ENCODE assay signal across 10 cellular contexts in the genomic region with DNA sequence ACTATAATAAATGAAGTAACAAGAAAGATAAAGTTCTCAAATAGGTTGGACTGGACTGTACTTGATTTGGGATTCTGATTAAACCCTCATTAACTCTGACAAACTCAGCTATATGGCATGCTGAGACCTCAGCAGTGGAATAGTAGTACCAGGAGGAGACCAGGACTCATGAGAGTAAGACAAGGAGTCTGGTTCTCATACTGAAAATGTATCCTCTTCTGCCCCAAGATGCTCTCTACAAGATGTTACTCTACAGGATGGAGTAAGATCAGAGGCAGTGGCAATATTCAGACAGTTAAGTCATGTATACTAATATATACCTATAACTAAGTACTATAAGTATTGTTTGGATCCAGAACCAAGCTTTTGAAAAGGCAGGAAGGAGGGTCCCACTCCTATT. TPM values are rescaled to one million over a fixed set of nuclear protein-coding genes. Genes with fewer than 3 reads are reported as not detected.
DNase-seq lines count a peak whose midpoint lies in the region; ATAC-seq, FAIRE-seq and TF ChIP-seq lines count a peak whose summit lies in the region.
"Had no signal": no experiment of that assay in that cellular context is flagged by ENCODE, and none has a peak within 500 bp of the region (broad histone marks: within the 10 kb centered on the region; RNA-seq: fewer than 3 reads in every experiment).

No MANE protein-coding gene starts in this region.

- no peak overlapping the region for H3K4me3 ChIP-seq in breast epithelium
- no peak overlapping the region for H3K4me3 ChIP-seq in fibroblast of mammary gland (ENCODE audit: control insufficient read depth, low read depth, low read length)
- H3K4me3 ChIP-seq in small intestine (ENCODE audit: low read depth in 1 of 2, low read length in 2 of 2): no peak overlapping the region

- DNase-seq in MCF 10A (ENCODE audit: unreplicated experiment) (peak; percentile 10), breast epithelium (ENCODE audit: low spot score in 2 of 2) (no peak), RKO (ENCODE audit: low spot score) (peak; percentile 23), fibroblast of mammary gland (ENCODE audit: low read depth) (peak; percentile 21), type B pancreatic cell (ENCODE audit: extremely low spot score, unreplicated experiment) (no peak), small intestine (no peak)
- no peak for DNase-seq in stimulated activated CD8-positive, alpha-beta memory T cell treated with anti-CD3 and anti-CD28 coated beads, Interleukin-4, amount 100 ng/mL, for 48 hours
- DNase-seq: DMS79 treated with DMSO at 0.1 percent for 48 hours, NCI-H1436 treated with DMSO at 0.1 percent for 48 hours had no signal

- H3K27ac ChIP-seq in breast epithelium (no peak overlapping the region), small intestine (ENCODE audit: low read depth in 1 of 2, low read length in 1 of 2) (no peak overlapping the region)

- FAIRE-seq in small intestine (lab: Jason Lieb, UNC): no peak

- no TSS peak for BruUV-seq in MCF 10A (replicated peaks; lab: Mats Ljungman, UMichigan)

- H3K36me3 Mint-ChIP-seq in MCF 10A (ENCODE audit: insufficient read depth, unreplicated experiment): peaks cover 68% of the 10 kb centered on the region
- peaks cover 46% of the 10 kb centered on the region for H3K36me3 Mint-ChIP-seq in type B pancreatic cell

- CTCF ChIA-PET in MCF 10A (lab: Yijun Ruan, JAX): interaction anchor here (0.6 to 5.1 kb wide), 4 partner anchors 19 to 1425 kb away, joined by 3 to 69 read pairs (median 5); partner anchors contain the start of gene SYNCRIP

- H3K4me1 ChIP-seq in breast epithelium: peaks cover 3 to 9% of the 10 kb centered on the region in 2 donors
- H3K4me1 ChIP-seq in small intestine (ENCODE audit: control insufficient read depth in 2 of 2, insufficient read depth in 1 of 2, low read depth in 1 of 2, low read length in 1 of 2): peaks cover 0 to 9% of the 10 kb centered on the region in 2 donors

- H3K27me3 Mint-ChIP-seq in MCF 10A (ENCODE audit: insufficient read depth, unreplicated experiment): no peaks in the 10 kb centered on the region
- peaks cover 5% of the 10 kb centered on the region for H3K27me3 Mint-ChIP-seq in type B pancreatic cell

- H3K9me3 Mint-ChIP-seq in MCF 10A (ENCODE audit: unreplicated experiment) (no peaks in the 10 kb centered on the region), type B pancreatic cell (peaks cover 3% of the 10 kb centered on the region)

- TF ChIP-seq POLR2A in breast epithelium (IDR thresholded peaks at IDR 0.05): no peak

- H3K27me3 ChIP-seq in breast epithelium (no peaks in the 10 kb centered on the region), small intestine (ENCODE audit: control insufficient read depth in 2 of 2, insufficient read depth in 2 of 2, low read length in 2 of 2) (no peaks in the 10 kb centered on the region)

- H3K4me3 Mint-ChIP-seq in MCF 10A (ENCODE audit: unreplicated experiment) (no peak overlapping the region), type B pancreatic cell (peak overlapping the region; percentile 99)

- H3K27ac Mint-ChIP-seq in MCF 10A (ENCODE audit: low read depth, unreplicated experiment): no peak overlapping the region
- H3K27ac Mint-ChIP-seq in type B pancreatic cell: no peak overlapping the region

- H3K4me1 Mint-ChIP-seq in MCF 10A (ENCODE audit: insufficient read depth, unreplicated experiment): peaks cover 29% of the 10 kb centered on the region
- peaks cover 37% of the 10 kb centered on the region for H3K4me1 Mint-ChIP-seq in type B pancreatic cell (ENCODE audit: unreplicated experiment)

- intact Hi-C loops in MCF 10A (cut with micrococcal nuclease): loop anchor here (5.0 to 10.0 kb wide), 3 partner anchors 50 to 317 kb away; partner anchors contain the start of gene SNX14
- intact Hi-C loops in breast epithelium (cut with DNase I; ENCODE audit: low total_unique reads): loop anchor here (5.0 kb wide), 1 partner anchor 32 kb away; the partner anchor contains the start of gene SYNCRIP

- H3K36me3 ChIP-seq in breast epithelium (no peaks in the 10 kb centered on the region), small intestine (ENCODE audit: control insufficient read depth in 2 of 2, insufficient read depth in 2 of 2, low read length in 2 of 2) (peaks cover 0 to 4% of the 10 kb centered on the region in 2 donors)

- TF ChIP-seq CTCF in MCF 10A (IDR thresholded peaks at IDR 0.05; ENCODE audit: unreplicated experiment) (no peak), breast epithelium (IDR thresholded peaks at IDR 0.05) (no peak), fibroblast of mammary gland (conservative IDR thresholded peaks at IDR 0.05; ENCODE audit: control insufficient read depth, insufficient read depth, low read depth, low read length) (no peak), type B pancreatic cell (conservative IDR thresholded peaks at IDR 0.05) (no peak)

- POLR2A ChIA-PET in MCF 10A (lab: Yijun Ruan, JAX): interaction anchor here (0.6 to 10.9 kb wide), 8 partner anchors 13 to 946 kb away, joined by 3 to 889 read pairs (median 4); partner anchors contain the start of genes SNX14 and SYNCRIP

- no peak for ATAC-seq in GM21576 (IDR thresholded peaks at IDR 0.05; ENCODE audit: unreplicated experiment)

- H3K9me3 ChIP-seq in breast epithelium (no peaks in the 10 kb centered on the region), small intestine (ENCODE audit: control insufficient read depth, low read depth) (no peaks in the 10 kb centered on the region)

RNA-seq across cellular contexts. Expression of gene SYNCRIP, which starts 31.9 kb away (rescaled TPM):
- total RNA-seq in MCF 10A (2022) (126 and 161 TPM in 2 replicates), breast epithelium (10 to 100 TPM; 56.0 to 77.9 (median 67.8) TPM), type B pancreatic cell (ENCODE audit: low replicate concordance) (116 and 117 TPM in 2 replicates)
- polyA plus RNA-seq in small intestine: 10 to 100 TPM; 23.0 to 55.5 (median 27.3) TPM

Comparison
In these comparisons a context has a peak if more than half of its experiments do, and no peak if none do; other contexts are left out.
1. DNase-seq: peak in MCF 10A (single experiment), RKO (single experiment) and fibroblast of mammary gland (single experiment); none in breast epithelium (0 of 2), type B pancreatic cell (single experiment), small intestine (single experiment) and stimulated activated CD8-positive, alpha-beta memory T cell treated with anti-CD3 and anti-CD28 coated beads, Interleukin-4, amount 100 ng/mL, for 48 hours (single experiment).